24 cellular contexts compared by ENCODE assay signal in the genomic region with DNA sequence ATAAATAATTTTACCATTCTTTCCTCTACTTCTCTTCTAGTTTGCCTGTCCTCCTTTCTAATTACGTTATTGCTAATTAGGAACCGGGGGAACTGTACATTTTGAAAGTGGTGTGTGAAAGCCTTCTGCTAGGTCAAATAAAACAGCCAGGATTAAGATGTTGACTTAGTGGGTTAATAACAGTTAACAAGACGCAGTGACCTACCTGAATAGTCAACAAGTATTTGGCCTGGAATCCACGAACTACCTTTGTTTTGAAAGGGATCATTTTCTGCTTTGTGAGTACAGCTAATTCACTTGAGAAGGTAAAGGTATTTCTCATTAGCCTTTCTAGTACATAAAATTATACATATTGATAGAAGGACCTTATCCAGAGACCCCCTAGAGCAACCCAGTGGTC.
DNase-seq lines count a peak whose midpoint lies in the region; ATAC-seq and TF ChIP-seq lines count a peak whose summit lies in the region.
"Had no signal": no experiment of that assay in that cellular context is flagged by ENCODE, and none has a peak within 500 bp of the region (broad histone marks: within the 10 kb centered on the region; RNA-seq: fewer than 3 reads in every experiment).

No MANE protein-coding gene starts in this region.

- H3K9me3 ChIP-seq in thyroid gland, result no peaks in the 10 kb centered on the region
- peaks cover 8% of the 10 kb centered on the region for H3K9me3 ChIP-seq in WERI-Rb-1 (ENCODE audit: severe bottlenecking)
- H3K9me3 ChIP-seq: BE2C, SJSA1 had no signal

- WGBS in thyroid gland, 2 donors, result 37 to 43% methylated on average over 4 of the region's 4 CpGs

- ATAC-seq in HG03571 (IDR thresholded peaks at IDR 0.05; ENCODE audit: unreplicated experiment), result no peak
- ATAC-seq: HepG2, Right ventricle myocardium inferior had no signal

- TF ChIP-seq POLR2A in thyroid gland (IDR thresholded peaks at IDR 0.05), result no peak

- no peaks in the 10 kb centered on the region for H3K36me3 ChIP-seq in thyroid gland
- no peaks in the 10 kb centered on the region for H3K36me3 ChIP-seq in WERI-Rb-1
- H3K36me3 ChIP-seq: BE2C, SJSA1 had no signal

- intact Hi-C loops in thyroid gland (cut with DNase I), result no loop called here

- H3K27ac ChIP-seq in VCaP (peak overlapping the region; percentile 71), thyroid gland (peak overlapping the region in 2 of 3 donors; percentile 51 to 69), WERI-Rb-1 (no peak overlapping the region)
- H3K27ac ChIP-seq: PC-9, SJSA1 had no signal

- H3K4me3 ChIP-seq in thyroid gland (replicated peaks in 1 of 3), result no peak overlapping the region
- no peak overlapping the region for H3K4me3 ChIP-seq in WERI-Rb-1 (ENCODE audit: low read depth, low read length)
- H3K4me3 ChIP-seq: PC-9, SJSA1 had no signal

- no peaks in the 10 kb centered on the region for H3K27me3 ChIP-seq in thyroid gland
- H3K27me3 ChIP-seq in WERI-Rb-1 (ENCODE audit: insufficient read depth, low read depth, severe bottlenecking), result no peaks in the 10 kb centered on the region
- H3K27me3 ChIP-seq: BE2C, SJSA1 had no signal

- TF ChIP-seq CTCF in VCaP (conservative IDR thresholded peaks at IDR 0.05), result no peak
- TF ChIP-seq CTCF in thyroid gland (IDR thresholded peaks at IDR 0.05), result no peak
- TF ChIP-seq CTCF in WERI-Rb-1 (IDR thresholded peaks at IDR 0.05; ENCODE audit: low read depth, low read length), result no peak

- DNase-seq in DMS153 (lab: John Stamatoyannopoulos, UW) (peak; percentile 30), DMS153 treated with DMSO at 0.1 percent for 48 hours (lab: John Stamatoyannopoulos, UW; ENCODE audit: unreplicated experiment) (no peak), NCI-H69 (lab: John Stamatoyannopoulos, UW) (peak; percentile 73), thyroid gland (no peak), NCI-H1105 (lab: John Stamatoyannopoulos, UW) (no peak), WERI-Rb-1 (no peak)
- DNase-seq: 8988T; ACHN; Calu3; CD8-positive, alpha-beta memory T cell; DMS53; H7; Karpas-422; NCI-H1436; NCI-H187 treated with DMSO at 0.1 percent for 48 hours; NCI-H526 treated with DMSO at 0.1 percent for 48 hours; NK-92 treated with Interleukin-12 subunit alpha and Interleukin-12 subunit beta, amount 100 ng/mL, for 24 hours; PC-9 had no signal

- H3K4me1 ChIP-seq in thyroid gland, result peaks cover 16 to 30% of the 10 kb centered on the region in 2 donors
- H3K4me1 ChIP-seq: SJSA1 had no signal

Comparison
In these comparisons a context has a peak if more than half of its experiments do, and no peak if none do; other contexts are left out.
1. DNase-seq: peak in DMS153 (single experiment) and NCI-H69 (single experiment); none in DMS153 treated with DMSO at 0.1 percent for 48 hours (single experiment), thyroid gland (0 of 2), NCI-H1105 (single experiment) and WERI-Rb-1 (single experiment).